Comparison of ENCODE assay signal across 26 cellular contexts in the genomic region with DNA sequence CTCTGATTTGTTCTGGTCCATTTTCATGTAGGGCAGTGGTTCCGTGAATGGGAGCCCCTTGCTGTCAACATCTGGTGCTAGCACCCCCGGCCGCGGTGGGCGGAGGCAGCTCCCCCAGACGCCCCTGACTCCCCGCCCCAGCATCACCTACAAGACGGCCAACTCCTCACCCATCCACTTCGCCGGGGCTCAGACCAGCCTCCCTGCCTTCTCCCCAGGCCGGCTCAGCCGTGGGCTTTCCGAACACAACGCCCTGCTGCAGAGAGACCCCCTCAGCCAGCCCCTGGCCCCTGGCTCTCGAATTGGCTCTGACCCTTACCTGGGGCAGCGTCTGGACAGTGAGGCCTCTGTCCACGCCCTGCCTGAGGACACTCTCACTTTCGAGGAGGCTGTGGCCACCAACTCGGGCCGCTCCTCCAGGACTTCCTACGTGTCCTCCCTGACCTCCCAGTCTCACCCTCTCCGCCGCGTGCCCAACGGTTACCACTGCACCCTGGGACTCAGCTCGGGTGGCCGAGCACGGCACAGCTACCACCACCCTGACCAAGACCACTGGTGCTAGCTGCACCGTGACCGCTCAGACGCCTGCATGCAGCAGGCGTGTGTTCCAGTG.
"Had no signal": no experiment of that assay in that cellular context is flagged by ENCODE, and none has a peak within 500 bp of the region (broad histone marks: within the 10 kb centered on the region; RNA-seq: fewer than 3 reads in every experiment).

No MANE protein-coding gene starts in this region.

- H3K36me3 Mint-ChIP-seq: natural killer cell had no signal

- H3K9ac ChIP-seq: parathyroid adenoma had no signal

- H3K4me1 ChIP-seq: gastrocnemius medialis, parathyroid adenoma, right lobe of liver, suprapubic skin, transverse colon, upper lobe of right lung, vagina had no signal

- H3K9me3 ChIP-seq: gastrocnemius medialis, neutrophil, right lobe of liver, suprapubic skin, transverse colon, upper lobe of right lung, vagina had no signal

- H3K27ac ChIP-seq: dorsolateral prefrontal cortex, epithelial cell of prostate, gastrocnemius medialis, neutrophil, parathyroid adenoma, right lobe of liver, suprapubic skin, transverse colon, upper lobe of right lung, vagina had no signal

- H3K27ac Mint-ChIP-seq: endodermal cell, natural killer cell, progenitor cell of endocrine pancreas had no signal

- H3K4me3 ChIP-seq: dorsolateral prefrontal cortex, gastrocnemius medialis, right lobe of liver, suprapubic skin, transverse colon, upper lobe of right lung, vagina had no signal

- H3K27me3 Mint-ChIP-seq: progenitor cell of endocrine pancreas had no signal

- H3K36me3 ChIP-seq: gastrocnemius medialis, neutrophil, right lobe of liver, suprapubic skin, transverse colon, upper lobe of right lung, vagina had no signal

- H2AFZ ChIP-seq: parathyroid adenoma had no signal

- H3K9me3 Mint-ChIP-seq: natural killer cell had no signal

- ATAC-seq: esophagus mucosa; gastrocnemius medialis; left lobe of liver; natural killer cell; right lobe of liver; stimulated activated naive CD8-positive, alpha-beta T cell treated with anti-CD3 and anti-CD28 coated beads, Interleukin-15, amount 100 ng/mL, for 72 hours; upper lobe of right lung had no signal

- H3K4me1 Mint-ChIP-seq: endodermal cell; stimulated activated naive CD8-positive, alpha-beta T cell treated with anti-CD3 and anti-CD28 coated beads, Interleukin-15, amount 100 ng/mL, for 72 hours had no signal

- H3K27me3 ChIP-seq: dorsolateral prefrontal cortex, gastrocnemius medialis, right lobe of liver, transverse colon, upper lobe of right lung, vagina had no signal

- H3K4me3 Mint-ChIP-seq: endodermal cell; natural killer cell; stimulated activated naive CD8-positive, alpha-beta T cell treated with anti-CD3 and anti-CD28 coated beads, Interleukin-15, amount 100 ng/mL, for 72 hours had no signal

- DNase-seq: effector CD8-positive, alpha-beta T cell; endodermal cell; foreskin fibroblast; gastrocnemius medialis; head of caudate nucleus; mammary epithelial cell; mesendoderm; natural killer cell; small intestine; stimulated activated CD4-positive, alpha-beta T cell treated with anti-CD3 and anti-CD28 coated beads, Interleukin-1b, Interleukin-23, amount 100 ng/mL, for 48 hours; stimulated activated CD4-positive, alpha-beta T cell treated with anti-CD3 and anti-CD28 coated beads, Interleukin-4, amount 100 ng/mL, for 1 hour; stimulated activated CD8-positive, alpha-beta memory T cell treated with anti-CD3 and anti-CD28 coated beads, Interleukin-4, amount 100 ng/mL, for 48 hours; stimulated activated naive CD4-positive, alpha-beta T cell; stimulated activated naive CD8-positive, alpha-beta T cell treated with anti-CD3 and anti-CD28 coated beads, Interleukin-15, amount 100 ng/mL, for 72 hours; transverse colon; upper lobe of right lung had no signal
